Comparison of ENCODE assay signal across 8 cellular contexts in the genomic region with DNA sequence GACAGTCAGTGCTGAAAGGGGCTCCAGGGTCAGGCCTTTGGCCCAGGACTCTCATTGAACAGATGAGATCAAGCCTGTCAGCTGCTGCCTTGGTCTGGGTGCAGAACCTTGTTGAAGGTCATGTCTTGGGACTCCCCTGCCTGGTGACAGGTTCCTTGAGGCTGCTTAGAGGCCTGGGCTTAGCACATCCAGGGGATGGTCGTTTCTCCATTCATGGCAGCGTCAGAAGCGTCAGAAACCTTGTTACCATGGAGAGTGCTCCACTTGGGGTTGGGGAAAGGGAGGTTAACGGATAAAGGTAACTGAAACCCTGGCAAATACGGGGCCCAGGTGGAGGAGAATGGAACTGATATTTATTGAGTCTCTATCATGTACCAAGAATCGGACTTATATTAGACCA. TPM values are rescaled to one million over a fixed set of nuclear protein-coding genes. Genes with fewer than 3 reads are reported as not detected.
DNase-seq lines count a peak whose midpoint lies in the region; ATAC-seq and TF ChIP-seq lines count a peak whose summit lies in the region.

No MANE protein-coding gene starts in this region.

- peaks cover 14% of the 10 kb centered on the region for H3K27me3 Mint-ChIP-seq in GM23338 (ENCODE audit: insufficient read depth, low read depth, poor library complexity)
- no peaks in the 10 kb centered on the region for H3K27me3 Mint-ChIP-seq in T-helper 2 cell treated with Interferon-gamma antibody and Interleukin-4, amounts not matched to agents 5 μg/mL and 100 μg/mL, for 36 hours (ENCODE audit: low read depth)

- no peaks in the 10 kb centered on the region for H3K27me3 ChIP-seq in GM23338 (ENCODE audit: insufficient read depth)
- no peaks in the 10 kb centered on the region for H3K27me3 ChIP-seq in skeletal muscle satellite cell (ENCODE audit: control insufficient read depth, insufficient read depth, low read length)

- no peaks in the 10 kb centered on the region for H3K9me2 ChIP-seq in GM23338 (ENCODE audit: insufficient read depth)

- ATAC-seq in GM23338 (no peak), HG03439 (IDR thresholded peaks at IDR 0.05; ENCODE audit: unreplicated experiment) (no peak)

- H3K4me3 Mint-ChIP-seq in GM23338: peak overlapping the region; percentile 94
- H3K4me3 Mint-ChIP-seq in T-helper 2 cell treated with Interferon-gamma antibody and Interleukin-4, amounts not matched to agents 5 μg/mL and 100 μg/mL, for 36 hours: peak overlapping the region; percentile 89

- peaks cover 75% of the 10 kb centered on the region for H3K79me2 ChIP-seq in GM23338 (replicated peaks; ENCODE audit: insufficient read depth)

- peaks cover 15% of the 10 kb centered on the region for H3F3A ChIP-seq in GM23338 (replicated peaks; ENCODE audit: low read depth)

- peak overlapping the region; percentile 86; the same call in 1 of the 2 replicates for H3K27ac ChIP-seq in GM23338 (ENCODE audit: low read depth)

- no peaks in the 10 kb centered on the region for H3K9me3 ChIP-seq in skeletal muscle satellite cell (replicated peaks; ENCODE audit: low read length)

- peaks cover 42% of the 10 kb centered on the region for H3K36me3 Mint-ChIP-seq in GM23338 (ENCODE audit: low read depth)
- H3K36me3 Mint-ChIP-seq in T-helper 2 cell treated with Interferon-gamma antibody and Interleukin-4, amounts not matched to agents 5 μg/mL and 100 μg/mL, for 36 hours (ENCODE audit: low read depth): peaks cover 49% of the 10 kb centered on the region

- H3K4me2 ChIP-seq in GM23338 (peak overlapping the region; percentile 98), skeletal muscle satellite cell (ENCODE audit: low read length) (peak overlapping the region; percentile 94)

- H3K9ac ChIP-seq in skeletal muscle satellite cell (ENCODE audit: low read depth, low read length): peak overlapping the region; percentile 99

- no peak overlapping the region for H2AFZ ChIP-seq in GM23338

- H3K4me1 ChIP-seq in GM23338 (ENCODE audit: insufficient read depth) (peaks cover 33% of the 10 kb centered on the region), skeletal muscle satellite cell (ENCODE audit: control insufficient read depth, insufficient read depth, low read length) (peaks cover 29% of the 10 kb centered on the region)

- TF ChIP-seq CTCF in GM23338 (conservative IDR thresholded peaks at IDR 0.05; ENCODE audit: low read depth in 2 of 2) (no peak), fibroblast of pulmonary artery (IDR thresholded peaks at IDR 0.05; ENCODE audit: low read length, missing control alignments) (no peak)

- DNase-seq in GM23338 (ENCODE audit: low spot score): no peak
- DNase-seq in T-helper 2 cell treated with Interferon-gamma antibody and Interleukin-4, amounts not matched to agents 5 μg/mL and 100 μg/mL, for 36 hours (ENCODE audit: low spot score): no peak
- no peak for DNase-seq in fibroblast of pulmonary artery (ENCODE audit: low read depth)
- DNase-seq in AML-193 (lab: John Stamatoyannopoulos, UW): no peak
- DNase-seq in NCI-H1105 treated with DMSO at 0.1 percent for 48 hours (lab: John Stamatoyannopoulos, UW): no peak
- DNase-seq in pons (ENCODE audit: low spot score): no peak

- H3K4me3 ChIP-seq in GM23338 (peak overlapping the region; percentile 99), fibroblast of pulmonary artery (replicated peaks; ENCODE audit: low read depth, low read length) (peak overlapping the region; percentile 94), skeletal muscle satellite cell (ENCODE audit: low read length) (peak overlapping the region; percentile 97)

- H3K36me3 ChIP-seq in GM23338 (ENCODE audit: insufficient read depth) (no peaks in the 10 kb centered on the region; the same call in 1 of the 2 replicates), skeletal muscle satellite cell (ENCODE audit: insufficient read depth, low read length) (peaks cover 45% of the 10 kb centered on the region)

- peaks cover 47% of the 10 kb centered on the region for H3K4me1 Mint-ChIP-seq in GM23338
- H3K4me1 Mint-ChIP-seq in T-helper 2 cell treated with Interferon-gamma antibody and Interleukin-4, amounts not matched to agents 5 μg/mL and 100 μg/mL, for 36 hours (ENCODE audit: low read depth): peaks cover 36% of the 10 kb centered on the region

- H3K27ac Mint-ChIP-seq in GM23338: peak overlapping the region; percentile 13; the same call in 1 of the 2 replicates
- H3K27ac Mint-ChIP-seq in T-helper 2 cell treated with Interferon-gamma antibody and Interleukin-4, amounts not matched to agents 5 μg/mL and 100 μg/mL, for 36 hours: peak overlapping the region; percentile 93

- no peaks in the 10 kb centered on the region for H3K9me3 Mint-ChIP-seq in GM23338
- no peaks in the 10 kb centered on the region for H3K9me3 Mint-ChIP-seq in T-helper 2 cell treated with Interferon-gamma antibody and Interleukin-4, amounts not matched to agents 5 μg/mL and 100 μg/mL, for 36 hours

- peaks cover 51% of the 10 kb centered on the region for H4K20me1 ChIP-seq in GM23338 (replicated peaks; ENCODE audit: insufficient read depth)

TF ChIP-seq in GM23338, 12 proteins besides CTCF, POLR2A, EP300 and RAD21 (continues in another document):
- TF ChIP-seq NANOG (IDR thresholded peaks at IDR 0.05; ENCODE audit: borderline replicate concordance): no peak
- no peak for TF ChIP-seq STAT1 (IDR thresholded peaks at IDR 0.05; ENCODE audit: unreplicated experiment)
- no peak for TF ChIP-seq ZNF114 (CRISPR knock-in tag; IDR thresholded peaks at IDR 0.05)
- TF ChIP-seq, protein P1, sequence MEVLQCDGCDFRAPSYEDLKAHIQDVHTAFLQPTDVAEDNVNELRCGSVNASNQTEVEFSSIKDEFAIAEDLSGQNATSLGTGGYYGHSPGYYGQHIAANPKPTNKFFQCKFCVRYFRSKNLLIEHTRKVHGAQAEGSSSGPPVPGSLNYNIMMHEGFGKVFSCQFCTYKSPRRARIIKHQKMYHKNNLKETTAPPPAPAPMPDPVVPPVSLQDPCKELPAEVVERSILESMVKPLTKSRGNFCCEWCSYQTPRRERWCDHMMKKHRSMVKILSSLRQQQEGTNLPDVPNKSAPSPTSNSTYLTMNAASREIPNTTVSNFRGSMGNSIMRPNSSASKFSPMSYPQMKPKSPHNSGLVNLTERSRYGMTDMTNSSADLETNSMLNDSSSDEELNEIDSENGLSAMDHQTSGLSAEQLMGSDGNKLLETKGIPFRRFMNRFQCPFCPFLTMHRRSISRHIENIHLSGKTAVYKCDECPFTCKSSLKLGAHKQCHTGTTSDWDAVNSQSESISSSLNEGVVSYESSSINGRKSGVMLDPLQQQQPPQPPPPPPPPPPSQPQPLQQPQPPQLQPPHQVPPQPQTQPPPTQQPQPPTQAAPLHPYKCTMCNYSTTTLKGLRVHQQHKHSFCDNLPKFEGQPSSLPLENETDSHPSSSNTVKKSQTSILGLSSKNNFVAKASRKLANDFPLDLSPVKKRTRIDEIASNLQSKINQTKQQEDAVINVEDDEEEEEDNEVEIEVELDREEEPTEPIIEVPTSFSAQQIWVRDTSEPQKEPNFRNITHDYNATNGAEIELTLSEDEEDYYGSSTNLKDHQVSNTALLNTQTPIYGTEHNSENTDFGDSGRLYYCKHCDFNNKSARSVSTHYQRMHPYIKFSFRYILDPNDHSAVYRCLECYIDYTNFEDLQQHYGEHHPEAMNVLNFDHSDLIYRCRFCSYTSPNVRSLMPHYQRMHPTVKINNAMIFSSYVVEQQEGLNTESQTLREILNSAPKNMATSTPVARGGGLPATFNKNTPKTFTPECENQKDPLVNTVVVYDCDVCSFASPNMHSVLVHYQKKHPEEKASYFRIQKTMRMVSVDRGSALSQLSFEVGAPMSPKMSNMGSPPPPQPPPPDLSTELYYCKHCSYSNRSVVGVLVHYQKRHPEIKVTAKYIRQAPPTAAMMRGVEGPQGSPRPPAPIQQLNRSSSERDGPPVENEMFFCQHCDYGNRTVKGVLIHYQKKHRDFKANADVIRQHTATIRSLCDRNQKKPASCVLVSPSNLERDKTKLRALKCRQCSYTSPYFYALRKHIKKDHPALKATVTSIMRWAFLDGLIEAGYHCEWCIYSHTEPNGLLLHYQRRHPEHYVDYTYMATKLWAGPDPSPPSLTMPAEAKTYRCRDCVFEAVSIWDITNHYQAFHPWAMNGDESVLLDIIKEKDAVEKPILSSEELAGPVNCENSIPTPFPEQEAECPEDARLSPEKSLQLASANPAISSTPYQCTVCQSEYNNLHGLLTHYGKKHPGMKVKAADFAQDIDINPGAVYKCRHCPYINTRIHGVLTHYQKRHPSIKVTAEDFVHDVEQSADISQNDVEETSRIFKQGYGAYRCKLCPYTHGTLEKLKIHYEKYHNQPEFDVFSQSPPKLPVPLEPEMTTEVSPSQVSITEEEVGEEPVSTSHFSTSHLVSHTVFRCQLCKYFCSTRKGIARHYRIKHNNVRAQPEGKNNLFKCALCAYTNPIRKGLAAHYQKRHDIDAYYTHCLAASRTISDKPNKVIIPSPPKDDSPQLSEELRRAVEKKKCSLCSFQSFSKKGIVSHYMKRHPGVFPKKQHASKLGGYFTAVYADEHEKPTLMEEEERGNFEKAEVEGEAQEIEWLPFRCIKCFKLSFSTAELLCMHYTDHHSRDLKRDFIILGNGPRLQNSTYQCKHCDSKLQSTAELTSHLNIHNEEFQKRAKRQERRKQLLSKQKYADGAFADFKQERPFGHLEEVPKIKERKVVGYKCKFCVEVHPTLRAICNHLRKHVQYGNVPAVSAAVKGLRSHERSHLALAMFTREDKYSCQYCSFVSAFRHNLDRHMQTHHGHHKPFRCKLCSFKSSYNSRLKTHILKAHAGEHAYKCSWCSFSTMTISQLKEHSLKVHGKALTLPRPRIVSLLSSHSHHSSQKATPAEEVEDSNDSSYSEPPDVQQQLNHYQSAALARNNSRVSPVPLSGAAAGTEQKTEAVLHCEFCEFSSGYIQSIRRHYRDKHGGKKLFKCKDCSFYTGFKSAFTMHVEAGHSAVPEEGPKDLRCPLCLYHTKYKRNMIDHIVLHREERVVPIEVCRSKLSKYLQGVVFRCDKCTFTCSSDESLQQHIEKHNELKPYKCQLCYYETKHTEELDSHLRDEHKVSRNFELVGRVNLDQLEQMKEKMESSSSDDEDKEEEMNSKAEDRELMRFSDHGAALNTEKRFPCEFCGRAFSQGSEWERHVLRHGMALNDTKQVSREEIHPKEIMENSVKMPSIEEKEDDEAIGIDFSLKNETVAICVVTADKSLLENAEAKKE (CRISPR knock-in tag; IDR thresholded peaks at IDR 0.05): no peak

RNA-seq across cellular contexts. Expression of a gene that starts 8.8 kb away (rescaled TPM):
- 35.9 and 41.2 TPM in 2 replicates for total RNA-seq in GM23338 (2014; rRNA removed; shearing (Covaris generic))
- 84.5 and 87.3 TPM in 2 replicates for polyA plus RNA-seq in GM23338 (2016; fragmentation: Nextera tagmentation; extraction: Ambion mirVana)
- 16.8 and 19.5 TPM in 2 replicates for total RNA-seq in skeletal muscle satellite cell (2012; rRNA removed)

RNA-seq across cellular contexts. Expression of a gene that starts 9.0 kb away (rescaled TPM):
- 1,202 and 1,683 TPM in 2 replicates for total RNA-seq in GM23338 (2014; rRNA removed; shearing (Covaris generic))
- polyA plus RNA-seq in GM23338 (2016; fragmentation: Nextera tagmentation; extraction: Ambion mirVana): 4,143 and 4,572 TPM in 2 replicates
- total RNA-seq in skeletal muscle satellite cell (2012; rRNA removed): 2,748 and 3,436 TPM in 2 replicates

RNA-seq across cellular contexts. Expression of a gene that starts 17.5 kb away (rescaled TPM):
- not detected in 2 replicates for total RNA-seq in GM23338 (2014; rRNA removed; shearing (Covaris generic))
- not detected in 2 replicates for polyA plus RNA-seq in GM23338 (2016; fragmentation: Nextera tagmentation; extraction: Ambion mirVana)
- total RNA-seq in skeletal muscle satellite cell (2012; rRNA removed): not detected in 2 replicates
